Comparison of ENCODE assay signal across 8 cellular contexts in genomic region chr6:90411292-90411781, GRCh38.
DNase-seq lines count a peak whose midpoint lies in the region; ATAC-seq, FAIRE-seq and TF ChIP-seq lines count a peak whose summit lies in the region.

No MANE protein-coding gene starts in this region.

- H3K27ac Mint-ChIP-seq in activated T-helper 1 cell treated with anti-CD3 and anti-CD28 coated beads, Interleukin-12 subunit alpha, Interleukin-12 subunit beta, Interleukin-2, Interleukin-4 antibody, amounts not matched to agents 30 ng/mL and 10 ng/mL and 1 ng/mL, durations not matched to agents 14 hours and 24 hours and 36 hours, result peak overlapping the region; percentile 75

- H3K4me1 Mint-ChIP-seq in activated T-helper 1 cell treated with anti-CD3 and anti-CD28 coated beads, Interleukin-12 subunit alpha, Interleukin-12 subunit beta, Interleukin-2, Interleukin-4 antibody, amounts not matched to agents 30 ng/mL and 10 ng/mL and 1 ng/mL, durations not matched to agents 14 hours and 24 hours and 36 hours (ENCODE audit: low read depth), result peaks cover 81% of the 10 kb centered on the region

- H3K36me3 Mint-ChIP-seq in activated T-helper 1 cell treated with anti-CD3 and anti-CD28 coated beads, Interleukin-12 subunit alpha, Interleukin-12 subunit beta, Interleukin-2, Interleukin-4 antibody, amounts not matched to agents 30 ng/mL and 10 ng/mL and 1 ng/mL, durations not matched to agents 14 hours and 24 hours and 36 hours (ENCODE audit: low read depth), result peaks cover 6% of the 10 kb centered on the region

- peak; percentile 91 for ATAC-seq in GM21576 (IDR thresholded peaks at IDR 0.05; ENCODE audit: unreplicated experiment)

- H3K4me3 ChIP-seq in GM06990 (replicated peaks; ENCODE audit: low read depth, low read length), result no peak overlapping the region

- no peaks in the 10 kb centered on the region for H3K27me3 Mint-ChIP-seq in activated T-helper 1 cell treated with anti-CD3 and anti-CD28 coated beads, Interleukin-12 subunit alpha, Interleukin-12 subunit beta, Interleukin-2, Interleukin-4 antibody, amounts not matched to agents 30 ng/mL and 10 ng/mL and 1 ng/mL, durations not matched to agents 14 hours and 24 hours and 36 hours (ENCODE audit: insufficient read depth)

- H3K36me3 ChIP-seq in GM06990 (ENCODE audit: control insufficient read depth, insufficient read depth, low read length), result no peaks in the 10 kb centered on the region

- intact Hi-C loops in activated T-helper 1 cell treated with anti-CD3 and anti-CD28 coated beads, Interleukin-12 subunit alpha, Interleukin-12 subunit beta, Interleukin-2, Interleukin-4 antibody, amounts not matched to agents 30 ng/mL and 10 ng/mL and 1 ng/mL, durations not matched to agents 14 hours and 24 hours and 36 hours (cut with micrococcal nuclease), result loop anchor here (1.0 kb wide), 8 partner anchors 13 to 127 kb away; no protein-coding TSS in a partner anchor

- peak; percentile 75 for DNase-seq in GM06990 (ENCODE audit: extremely low read depth, insufficient read length)
- peak; percentile 29 for DNase-seq in HTR-8/SVneo (ENCODE audit: insufficient read length, low spot score)
- DNase-seq in activated T-helper 1 cell treated with anti-CD3 and anti-CD28 coated beads, Interleukin-12 subunit alpha, Interleukin-12 subunit beta, Interleukin-2, Interleukin-4 antibody, amounts not matched to agents 30 ng/mL and 10 ng/mL and 1 ng/mL, durations not matched to agents 14 hours and 24 hours and 36 hours (ENCODE audit: low spot score), result peak; percentile 59
- DNase-seq in stimulated activated CD4-positive, alpha-beta T cell treated with anti-CD3 and anti-CD28 coated beads, Interleukin-15, amount 100 ng/mL, for 48 hours (ENCODE audit: low read depth in 2 of 2), result peak; percentile 68 to 70
- DNase-seq in NOMO-1 treated with DMSO at 0.1 percent for 48 hours (lab: John Stamatoyannopoulos, UW; ENCODE audit: unreplicated experiment), result no peak
- no peak for DNase-seq in COR-L47 (lab: John Stamatoyannopoulos, UW)
- DNase-seq in ureter (ENCODE audit: low spot score), result no peak

- no peaks in the 10 kb centered on the region for H3K27me3 ChIP-seq in GM06990 (replicated peaks; ENCODE audit: control insufficient read depth, insufficient read depth, low read length)

- no peak for TF ChIP-seq CTCF in GM06990 (IDR thresholded peaks at IDR 0.05; ENCODE audit: insufficient read depth, low read length, poor library complexity, severe bottlenecking)

- no peak for FAIRE-seq in HTR-8/SVneo (lab: Jason Lieb, UNC)

- H3K4me3 Mint-ChIP-seq in activated T-helper 1 cell treated with anti-CD3 and anti-CD28 coated beads, Interleukin-12 subunit alpha, Interleukin-12 subunit beta, Interleukin-2, Interleukin-4 antibody, amounts not matched to agents 30 ng/mL and 10 ng/mL and 1 ng/mL, durations not matched to agents 14 hours and 24 hours and 36 hours, result no peak overlapping the region

- H3K9me3 Mint-ChIP-seq in activated T-helper 1 cell treated with anti-CD3 and anti-CD28 coated beads, Interleukin-12 subunit alpha, Interleukin-12 subunit beta, Interleukin-2, Interleukin-4 antibody, amounts not matched to agents 30 ng/mL and 10 ng/mL and 1 ng/mL, durations not matched to agents 14 hours and 24 hours and 36 hours, result no peaks in the 10 kb centered on the region

Comparison
In these comparisons a context has a peak if more than half of its experiments do, and no peak if none do; other contexts are left out.
1. DNase-seq: peak in GM06990 (single experiment), HTR-8/SVneo (single experiment), activated T-helper 1 cell treated with anti-CD3 and anti-CD28 coated beads, Interleukin-12 subunit alpha, Interleukin-12 subunit beta, Interleukin-2, Interleukin-4 antibody, amounts not matched to agents 30 ng/mL and 10 ng/mL and 1 ng/mL, durations not matched to agents 14 hours and 24 hours and 36 hours (single experiment) and stimulated activated CD4-positive, alpha-beta T cell treated with anti-CD3 and anti-CD28 coated beads, Interleukin-15, amount 100 ng/mL, for 48 hours (2 of 2); none in NOMO-1 treated with DMSO at 0.1 percent for 48 hours (single experiment), COR-L47 (single experiment) and ureter (single experiment).